In the genomic region with DNA sequence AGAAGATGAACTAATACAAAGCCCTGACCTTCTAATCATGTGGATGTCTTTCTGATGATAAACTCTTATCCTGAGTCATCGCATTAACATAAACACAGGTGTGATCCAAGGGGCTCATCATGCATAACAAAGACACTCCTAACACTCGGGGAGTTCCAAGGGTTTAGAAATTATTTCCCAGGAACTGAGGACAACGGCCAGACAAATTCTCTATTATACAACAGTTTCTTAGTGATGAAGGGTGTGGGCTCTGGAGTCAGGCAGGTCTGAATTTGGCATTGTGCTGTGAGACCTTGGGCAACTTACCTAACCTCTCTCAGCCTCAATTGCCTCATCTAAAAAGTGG, we compare ENCODE assay signal across 1 cellular context.
TF ChIP-seq lines count a peak whose summit lies in the region.

No MANE protein-coding gene starts in this region.

TF ChIP-seq in K562, 482 proteins besides CTCF, POLR2A, EP300 and RAD21 (continued from another document):
- TF ChIP-seq RBM25 (IDR thresholded peaks at IDR 0.05; ENCODE audit: low read depth, low read length, severe bottlenecking) = peak; percentile 29
